ENCODE assay signal across 26 cellular contexts in genomic region chr16:28260193-28260592, GRCh38. TPM values are rescaled to one million over a fixed set of nuclear protein-coding genes. Genes with fewer than 3 reads are reported as not detected.
DNase-seq lines count a peak whose midpoint lies in the region; ATAC-seq and TF ChIP-seq lines count a peak whose summit lies in the region.
"Had no signal": no experiment of that assay in that cellular context is flagged by ENCODE, and none has a peak within 500 bp of the region (broad histone marks: within the 10 kb centered on the region; RNA-seq: fewer than 3 reads in every experiment).

No MANE protein-coding gene starts in this region.

- no peak overlapping the region for H2BK5ac ChIP-seq in mesendoderm (ENCODE audit: low read length)

- no peak overlapping the region for H3K56ac ChIP-seq in mesendoderm (ENCODE audit: low read length)

- H3K23ac ChIP-seq in mesendoderm (ENCODE audit: low read length), result no peak overlapping the region

- H3K27me3 ChIP-seq in endodermal cell (ENCODE audit: control insufficient read depth, insufficient read depth, low read length, poor library complexity, severe bottlenecking) (peaks cover 57% of the 10 kb centered on the region), mesendoderm (ENCODE audit: insufficient read depth, low read length, poor library complexity) (no peaks in the 10 kb centered on the region)

- no peaks in the 10 kb centered on the region for H3K79me2 ChIP-seq in mesendoderm (ENCODE audit: control insufficient read depth, insufficient read depth, low read length)

- no peak overlapping the region for H2BK15ac ChIP-seq in mesendoderm (replicated peaks; ENCODE audit: low read depth)

- TF ChIP-seq CTCF in WTC11 (IDR thresholded peaks at IDR 0.05) (no peak), endodermal cell (conservative IDR thresholded peaks at IDR 0.05) (no peak)

- H3K9me3 Mint-ChIP-seq in WTC11, result 0 out of 2 replicates have a peak, but pooled peaks cover 5% of the 10 kb centered on the region
- no peaks in the 10 kb centered on the region for H3K9me3 Mint-ChIP-seq in endodermal cell

- no peak overlapping the region for H3K4me3 Mint-ChIP-seq in WTC11
- H3K4me3 Mint-ChIP-seq in endodermal cell, result peak overlapping the region; percentile 28

- ATAC-seq in WTC11 (peak; percentile 13), GM18868 (IDR thresholded peaks at IDR 0.05; ENCODE audit: unreplicated experiment) (no peak), GM18861 (IDR thresholded peaks at IDR 0.05; ENCODE audit: unreplicated experiment) (no peak)

- no peak overlapping the region for H2AK5ac ChIP-seq in mesendoderm (ENCODE audit: low read length)

- H3K36me3 ChIP-seq in endodermal cell (ENCODE audit: control insufficient read depth, insufficient read depth, low read length) (no peaks in the 10 kb centered on the region), mesendoderm (ENCODE audit: control insufficient read depth, insufficient read depth, low read length) (no peaks in the 10 kb centered on the region)
- H3K36me3 ChIP-seq: thoracic aorta had no signal

- H3K4me1 ChIP-seq in endodermal cell (ENCODE audit: control insufficient read depth, insufficient read depth, low read length), result peaks cover 11% of the 10 kb centered on the region
- no peaks in the 10 kb centered on the region for H3K4me1 ChIP-seq in mesendoderm (ENCODE audit: control insufficient read depth, low read depth, low read length)
- H3K4me1 ChIP-seq: Caco-2 had no signal

- no peak overlapping the region for H3K27ac ChIP-seq in endodermal cell (ENCODE audit: low read depth, low read length)
- H3K27ac ChIP-seq in mesendoderm (ENCODE audit: low read depth, low read length), result no peak overlapping the region
- H3K27ac ChIP-seq: thoracic aorta had no signal

- in situ Hi-C loops in G401 (cut with HindIII; ENCODE audit: low sequenced_read_pairs), result no loop called here

- H3K27ac Mint-ChIP-seq in WTC11 (no peak overlapping the region), endodermal cell (peak overlapping the region; percentile 84)

- H3K4me3 ChIP-seq in endodermal cell (ENCODE audit: low read length) (no peak overlapping the region), mesendoderm (ENCODE audit: low read length) (no peak overlapping the region)
- H3K4me3 ChIP-seq: thoracic aorta had no signal

- H3K9me3 ChIP-seq in endodermal cell (ENCODE audit: control insufficient read depth, low read length), result peaks cover 7% of the 10 kb centered on the region
- H3K9me3 ChIP-seq: Caco-2, thoracic aorta had no signal

- H3K4me1 Mint-ChIP-seq in WTC11 (peaks cover 46% of the 10 kb centered on the region), endodermal cell (peaks cover 23% of the 10 kb centered on the region)

- H3K9ac ChIP-seq in endodermal cell (ENCODE audit: extremely low read depth, low read length, poor library complexity, severe bottlenecking) (no peak overlapping the region), mesendoderm (ENCODE audit: low read length) (no peak overlapping the region)

- CTCF ChIA-PET in WTC11 (lab: Charles Lee), result no interaction called here

- no peak overlapping the region for H2BK120ac ChIP-seq in mesendoderm (ENCODE audit: low read depth, low read length)

- no peak overlapping the region for H3K4me2 ChIP-seq in mesendoderm (ENCODE audit: low read length)

- H3K18ac ChIP-seq in mesendoderm (ENCODE audit: low read length), result no peak overlapping the region

- POLR2A ChIA-PET in WTC11 (lab: Charles Lee), result no interaction called here

- H4K8ac ChIP-seq in mesendoderm (ENCODE audit: low read depth, low read length), result no peak overlapping the region

- DNase-seq in G401 (ENCODE audit: low spot score) (peak; percentile 72), WTC11 (ENCODE audit: low spot score) (no peak), endodermal cell (peak; percentile 65), mesendoderm (peak; percentile 27)
- DNase-seq in stimulated activated CD4-positive, alpha-beta T cell treated with anti-CD3 and anti-CD28 coated beads, Interleukin-12 subunit alpha, Interleukin-12 subunit beta, amount 100 ng/mL, for 4 hours, result no peak
- DNase-seq in effector CD8-positive, alpha-beta T cell (lab: John Stamatoyannopoulos, UW), result no peak
- DNase-seq: activated CD8-positive, alpha-beta memory T cell treated with anti-CD3 and anti-CD28 coated beads, Interleukin-2, amount 50 U/mL, for 4 hours; activated naive CD4-positive, alpha-beta T cell treated with anti-CD3 and anti-CD28 coated beads, Interleukin-2, amount 50 U/mL, for 16 hours; aorta; Caco-2; cerebellar nuclear complex; DMS79 treated with DMSO at 0.1 percent for 48 hours; erythroblast; foreskin fibroblast; Kasumi-1; NCI-H1048; NCI-H1930; NCI-H226; NCI-H774; retina; stimulated activated CD4-positive, alpha-beta T cell treated with anti-CD3 and anti-CD28 coated beads, Interleukin-4, amount 100 ng/mL, for 4 hours; stimulated activated naive CD4-positive, alpha-beta T cell treated with Interleukin-2 at 50 U/mL for 16 hours had no signal

- no peaks in the 10 kb centered on the region for H3K79me1 ChIP-seq in mesendoderm (ENCODE audit: low read length)

- H3K36me3 Mint-ChIP-seq in WTC11 (no peaks in the 10 kb centered on the region), endodermal cell (ENCODE audit: low read depth) (no peaks in the 10 kb centered on the region)

- no peak overlapping the region for H3K4ac ChIP-seq in mesendoderm (ENCODE audit: low read depth, low read length)

- no peak overlapping the region for H4K5ac ChIP-seq in mesendoderm (ENCODE audit: low read length)

- H3K27me3 Mint-ChIP-seq in WTC11 (ENCODE audit: low read depth) (no peaks in the 10 kb centered on the region), endodermal cell (ENCODE audit: insufficient read depth) (peaks cover 62% of the 10 kb centered on the region)

- WGBS in endodermal cell (ENCODE audit: insufficient coverage in 1 of 2, insufficient read length in 1 of 2), 2 experiments, result 80 to 94% methylated on average over 1 of the region's 1 CpG
- WGBS in mesendoderm (ENCODE audit: extremely low coverage, insufficient coverage, low lambda C conversion rate), result no CpG with 5 or more reads among the region's 1 CpG

TF ChIP-seq in WTC11, 78 proteins besides CTCF, POLR2A, EP300 and RAD21:
- TF ChIP-seq ZNF121 (CRISPR knock-in tag; IDR thresholded peaks at IDR 0.05), result peak; percentile 54; the same call in 1 of the 2 replicates
- no peak for TF ChIP-seq USF2 (CRISPR knock-in tag; IDR thresholded peaks at IDR 0.05)

RNA-seq across cellular contexts. Expression of gene SBK1, which starts 32.1 kb away (rescaled TPM):
- 3.4 and 4.7 TPM in 2 replicates for total RNA-seq in G401 (2014; rRNA removed; shearing (Covaris generic))
- total RNA-seq in WTC11 (2021) (79.4 to 85.7 TPM (median 82.6 TPM) in 3 replicates), endodermal cell (10 to 100 TPM; 55.9 to 62.5 TPM)
- 63.9 TPM for polyA plus RNA-seq in endodermal cell (2013, experiment 1 of 2)
- polyA plus RNA-seq in endodermal cell (2013, experiment 2 of 2), result 60.0 TPM
- polyA plus RNA-seq in mesendoderm (2013, experiment 1 of 2), result 43.5 TPM
- polyA plus RNA-seq in mesendoderm (2013, experiment 2 of 2), result 44.5 TPM
- total RNA-seq: lung microvascular endothelial cell had no signal

RNA-seq across cellular contexts. Expression of gene XPO6, which starts 48.4 kb away (rescaled TPM):
- 75.8 and 98.0 TPM in 2 replicates for total RNA-seq in G401 (2014; rRNA removed; shearing (Covaris generic))
- 125 to 160 TPM (median 133 TPM) in 3 replicates for total RNA-seq in WTC11 (2021)
- total RNA-seq in endodermal cell, result 10 to 100 TPM; 84.7 to 92.4 TPM
- 79.6 TPM for polyA plus RNA-seq in endodermal cell (2013, experiment 1 of 2)
- 78.4 TPM for polyA plus RNA-seq in endodermal cell (2013, experiment 2 of 2)
- 68.5 TPM for polyA plus RNA-seq in mesendoderm (2013, experiment 1 of 2)
- 69.8 TPM for polyA plus RNA-seq in mesendoderm (2013, experiment 2 of 2)

Comparison
In these comparisons a context has a peak if more than half of its experiments do, and no peak if none do; other contexts are left out.
1. DNase-seq: peak in G401 (single experiment), endodermal cell (single experiment) and mesendoderm (single experiment); none in WTC11 (single experiment), stimulated activated CD4-positive, alpha-beta T cell treated with anti-CD3 and anti-CD28 coated beads, Interleukin-12 subunit alpha, Interleukin-12 subunit beta, amount 100 ng/mL, for 4 hours (single experiment) and effector CD8-positive, alpha-beta T cell (single experiment).
2. RNA of gene SBK1, which starts 32.1 kb away (total RNA-seq): 79.4 to 85.7 TPM in WTC11 and 55.9 to 62.5 TPM in endodermal cell; 3.4 to 4.7 TPM in G401; every median in the first group is over 10 times any median in the second.